ENCODE assay signal across 17 cellular contexts in the genomic region with DNA sequence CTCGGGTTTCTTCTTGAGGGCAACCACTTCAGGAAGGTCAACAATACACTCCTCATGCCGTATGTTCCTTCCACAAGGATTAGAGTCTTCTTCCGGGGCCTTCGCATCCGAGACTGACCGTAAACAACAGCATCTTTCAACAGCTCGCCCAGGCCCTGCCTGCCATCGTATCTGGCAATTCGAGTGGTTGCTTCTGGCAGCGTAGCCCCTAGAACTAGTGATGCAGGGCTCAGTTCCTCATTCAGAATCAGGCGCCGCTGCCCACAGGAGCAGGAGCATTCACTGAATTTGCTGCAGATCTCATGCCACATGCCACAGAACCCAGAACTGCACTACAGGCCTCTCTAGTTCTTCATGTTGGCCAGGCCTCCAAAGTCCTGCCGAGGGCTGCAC.
"Had no signal": no experiment of that assay in that cellular context is flagged by ENCODE, and none has a peak within 500 bp of the region (broad histone marks: within the 10 kb centered on the region; RNA-seq: fewer than 3 reads in every experiment).

No MANE protein-coding gene starts in this region.

- ATAC-seq: foreskin keratinocyte, gastroesophageal sphincter, left lobe of liver, natural killer cell had no signal

- H3K9me3 Mint-ChIP-seq: memory B cell; natural killer cell; stimulated activated naive CD8-positive, alpha-beta T cell treated with anti-CD3 and anti-CD28 coated beads, Interleukin-15, amount 100 ng/mL, for 72 hours had no signal

- H3K4me3 Mint-ChIP-seq: memory B cell; natural killer cell; stimulated activated naive CD8-positive, alpha-beta T cell treated with anti-CD3 and anti-CD28 coated beads, Interleukin-15, amount 100 ng/mL, for 72 hours had no signal

- DNase-seq: colonic mucosa; dermis blood vessel endothelial cell; effector memory CD4-positive, alpha-beta T cell; foreskin keratinocyte; kidney; natural killer cell; right cardiac atrium; stimulated activated CD4-positive, alpha-beta T cell treated with anti-CD3 and anti-CD28 coated beads, Interleukin-12 subunit alpha, Interleukin-12 subunit beta, amount 100 ng/mL, for 4 hours; stimulated activated CD4-positive, alpha-beta T cell treated with anti-CD3 and anti-CD28 coated beads, Interleukin-1b, Interleukin-23, amount 100 ng/mL, for 48 hours; stimulated activated CD4-positive, alpha-beta T cell treated with anti-CD3 and anti-CD28 coated beads, Interleukin-4, amount 100 ng/mL, for 1 hour; stimulated activated CD8-positive, alpha-beta memory T cell treated with anti-CD3 and anti-CD28 coated beads, Interleukin-4, amount 100 ng/mL, for 48 hours; stimulated activated naive CD4-positive, alpha-beta T cell; stimulated activated naive CD8-positive, alpha-beta T cell treated with anti-CD3 and anti-CD28 coated beads, Interleukin-15, amount 100 ng/mL, for 72 hours; transverse colon had no signal

- H3K4me1 Mint-ChIP-seq: natural killer cell; stimulated activated naive CD8-positive, alpha-beta T cell treated with anti-CD3 and anti-CD28 coated beads, Interleukin-15, amount 100 ng/mL, for 72 hours had no signal

- H3K27ac Mint-ChIP-seq: memory B cell; natural killer cell; stimulated activated naive CD8-positive, alpha-beta T cell treated with anti-CD3 and anti-CD28 coated beads, Interleukin-15, amount 100 ng/mL, for 72 hours had no signal

- H3K36me3 Mint-ChIP-seq: memory B cell, natural killer cell had no signal
